ENCODE assay signal across 15 cellular contexts in the genomic region with DNA sequence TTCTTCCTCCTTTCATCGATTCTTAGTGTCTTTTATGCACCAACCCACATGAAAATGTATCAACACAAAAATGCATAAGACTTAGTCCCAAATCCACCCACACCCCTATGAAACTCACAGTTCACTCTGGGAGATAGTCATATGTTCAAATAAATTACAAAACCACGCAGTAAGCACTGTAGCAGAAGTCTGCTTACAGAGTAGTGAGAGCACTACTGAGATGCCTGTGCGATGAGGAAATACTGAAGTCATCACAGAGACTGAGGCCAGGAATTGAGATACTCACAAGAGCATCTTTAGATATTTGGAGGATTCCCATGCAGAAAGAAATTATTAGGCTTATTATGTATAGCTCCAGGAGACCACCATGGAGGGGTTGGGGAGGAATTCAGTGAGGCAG.
A peak's percentile ranks its signal among the peaks of the same experiment; 100 is the strongest.
DNase-seq lines count a peak whose midpoint lies in the region; ATAC-seq lines count a peak whose summit lies in the region.
"Had no signal": no experiment of that assay in that cellular context is flagged by ENCODE, and none has a peak within 500 bp of the region (broad histone marks: within the 10 kb centered on the region; RNA-seq: fewer than 3 reads in every experiment).

No MANE protein-coding gene starts in this region.

- H3K4me3 ChIP-seq in right cardiac atrium (ENCODE audit: low read length) = no peak overlapping the region
- no peak overlapping the region for H3K4me3 ChIP-seq in skeletal muscle cell (ENCODE audit: low read depth, low read length)
- no peak overlapping the region for H3K4me3 ChIP-seq in naive thymus-derived CD4-positive, alpha-beta T cell (ENCODE audit: low read length)
- H3K4me3 ChIP-seq: HAP-1 had no signal

- peak; percentile 74 to 84 for ATAC-seq in right cardiac atrium
- ATAC-seq in HG03039 (IDR thresholded peaks at IDR 0.05; ENCODE audit: unreplicated experiment) = no peak
- no peak for ATAC-seq in naive thymus-derived CD4-positive, alpha-beta T cell
- ATAC-seq: foreskin keratinocyte had no signal

- no peaks in the 10 kb centered on the region for H3K36me3 Mint-ChIP-seq in naive thymus-derived CD4-positive, alpha-beta T cell
- H3K36me3 Mint-ChIP-seq: CD4-positive, CD25-positive, alpha-beta regulatory T cell had no signal

- H3K9me3 ChIP-seq in right cardiac atrium (ENCODE audit: control insufficient read depth, low read length) = no peaks in the 10 kb centered on the region
- no peaks in the 10 kb centered on the region for H3K9me3 ChIP-seq in naive thymus-derived CD4-positive, alpha-beta T cell (ENCODE audit: control insufficient read depth in 2 of 3, low read length in 3 of 3)
- H3K9me3 ChIP-seq: HAP-1 had no signal

- peaks cover 0 to 2% (median 0%) of the 10 kb centered on the region in 11 donors for H3K9me3 Mint-ChIP-seq in naive thymus-derived CD4-positive, alpha-beta T cell
- H3K9me3 Mint-ChIP-seq: CD4-positive, CD25-positive, alpha-beta regulatory T cell had no signal

- no peak overlapping the region for H3K27ac ChIP-seq in right cardiac atrium (ENCODE audit: low read length)
- H3K27ac ChIP-seq in naive thymus-derived CD4-positive, alpha-beta T cell (ENCODE audit: low read depth, low read length) = no peak overlapping the region
- H3K27ac ChIP-seq: foreskin keratinocyte had no signal

- no peaks in the 10 kb centered on the region for H3K36me3 ChIP-seq in naive thymus-derived CD4-positive, alpha-beta T cell (ENCODE audit: control insufficient read depth in 2 of 3, insufficient read depth in 3 of 3, low read length in 3 of 3)
- H3K36me3 ChIP-seq: HAP-1 had no signal

- H3K27me3 ChIP-seq in right cardiac atrium (ENCODE audit: control insufficient read depth, insufficient read depth) = no peaks in the 10 kb centered on the region
- H3K27me3 ChIP-seq in naive thymus-derived CD4-positive, alpha-beta T cell (ENCODE audit: control insufficient read depth in 2 of 2, insufficient read depth in 2 of 2, low read length in 2 of 2) = no peaks in the 10 kb centered on the region
- H3K27me3 ChIP-seq: foreskin keratinocyte had no signal

- CTCF ChIA-PET in naive thymus-derived CD4-positive, alpha-beta T cell (lab: Charles Lee) = no interaction called here

- H3K4me1 ChIP-seq in right cardiac atrium (ENCODE audit: control insufficient read depth, insufficient read depth, low read length) = peaks cover 6% of the 10 kb centered on the region
- H3K4me1 ChIP-seq in naive thymus-derived CD4-positive, alpha-beta T cell (ENCODE audit: control insufficient read depth in 2 of 2, insufficient read depth in 2 of 2, low read length in 2 of 2) = no peaks in the 10 kb centered on the region
- H3K4me1 ChIP-seq: foreskin keratinocyte, HAP-1 had no signal

- POLR2A ChIA-PET in naive thymus-derived CD4-positive, alpha-beta T cell (lab: Charles Lee) = no interaction called here

- peaks cover 0 to 4% (median 0%) of the 10 kb centered on the region in 7 donors for H3K4me1 Mint-ChIP-seq in naive thymus-derived CD4-positive, alpha-beta T cell
- H3K4me1 Mint-ChIP-seq: CD4-positive, CD25-positive, alpha-beta regulatory T cell had no signal

- DNase-seq in ELR (ENCODE audit: low read depth) (peak; percentile 42), astrocyte of the hippocampus (ENCODE audit: low read depth, low spot score) (peak; percentile 16), right cardiac atrium (no peak), skeletal muscle cell (ENCODE audit: low read depth) (peak; percentile 73), NCI-H524 treated with DMSO at 0.1 percent for 48 hours (lab: John Stamatoyannopoulos, UW) (no peak), MV-4-11 (lab: John Stamatoyannopoulos, UW) (no peak)
- no peak for DNase-seq in naive thymus-derived CD4-positive, alpha-beta T cell
- DNase-seq: CD4-positive, CD25-positive, alpha-beta regulatory T cell; foreskin keratinocyte; KBM-7; NCI-H2081; retina; T-helper 9 cell had no signal

- no peak overlapping the region for H3K27ac Mint-ChIP-seq in naive thymus-derived CD4-positive, alpha-beta T cell
- H3K27ac Mint-ChIP-seq: CD4-positive, CD25-positive, alpha-beta regulatory T cell had no signal

- intact Hi-C loops in right cardiac atrium (cut with DNase I) = no loop called here
- intact Hi-C loops in naive thymus-derived CD4-positive, alpha-beta T cell (cut with micrococcal nuclease) = no loop called here

- WGBS in right cardiac atrium = 60% methylated on average over 3 of the region's 3 CpGs

- no peak overlapping the region for H3K4me3 Mint-ChIP-seq in naive thymus-derived CD4-positive, alpha-beta T cell
- H3K4me3 Mint-ChIP-seq: CD4-positive, CD25-positive, alpha-beta regulatory T cell had no signal

- H3K27me3 Mint-ChIP-seq in naive thymus-derived CD4-positive, alpha-beta T cell = peaks cover 9 to 35% (median 11%) of the 10 kb centered on the region in 5 donors

Comparison
In these comparisons a context has a peak if more than half of its experiments do, and no peak if none do; other contexts are left out.
1. DNase-seq: peak in ELR (single experiment), astrocyte of the hippocampus (single experiment) and skeletal muscle cell (single experiment); none in right cardiac atrium (0 of 3), NCI-H524 treated with DMSO at 0.1 percent for 48 hours (single experiment), naive thymus-derived CD4-positive, alpha-beta T cell (0 of 9) and MV-4-11 (single experiment).
2. ATAC-seq: peak in right cardiac atrium (2 of 2); none in HG03039 (single experiment) and naive thymus-derived CD4-positive, alpha-beta T cell (single experiment).